ENCODE assay signal across 8 cellular contexts in the genomic region with DNA sequence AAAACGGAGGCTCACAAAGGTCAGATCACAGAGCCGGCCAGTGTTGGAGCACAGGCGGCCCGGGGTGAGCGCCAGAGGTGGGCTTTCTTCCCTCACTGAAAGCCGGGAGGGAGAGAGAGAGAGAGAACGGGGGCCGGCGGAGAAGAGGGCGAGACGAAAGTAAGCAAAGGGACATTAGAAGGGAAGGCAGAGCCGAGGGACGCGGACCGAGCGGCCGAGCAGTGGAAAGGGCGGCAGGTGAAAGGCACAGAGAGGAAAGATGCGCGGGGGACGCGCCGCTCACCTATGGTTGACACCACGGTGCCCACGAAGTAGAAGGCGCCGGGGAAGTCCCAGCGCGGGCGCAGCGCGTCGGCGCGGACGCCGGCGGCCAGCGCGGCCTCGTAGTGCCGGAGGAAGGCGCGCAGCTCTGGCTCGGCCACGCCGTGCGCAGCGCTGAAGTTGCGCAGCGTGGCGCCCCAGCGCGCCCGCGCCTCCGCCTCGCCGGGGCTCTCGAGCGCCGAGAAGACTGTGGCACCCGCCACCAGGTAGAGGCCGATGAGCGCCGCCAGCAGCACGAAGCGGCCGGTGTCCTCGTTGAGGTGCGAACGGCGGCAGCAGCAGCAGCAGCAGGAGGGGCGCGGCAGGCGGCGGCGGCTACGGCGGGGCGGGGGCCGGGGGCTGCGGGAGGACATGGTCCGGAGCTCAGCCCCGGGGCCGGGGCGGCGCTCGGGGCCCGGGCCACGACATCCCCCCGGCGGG. TPM values are rescaled to one million over a fixed set of nuclear protein-coding genes. Genes with fewer than 3 reads are reported as not detected.
DNase-seq lines count a peak whose midpoint lies in the region; ATAC-seq and TF ChIP-seq lines count a peak whose summit lies in the region.

No MANE protein-coding gene starts in this region.

- H3K27me3 ChIP-seq in CD4-positive, alpha-beta T cell (ENCODE audit: control insufficient read depth, insufficient read depth, low read length): peaks cover 51% of the 10 kb centered on the region
- H3K27me3 ChIP-seq in ovary: no peaks in the 10 kb centered on the region

- H3K36me3 Mint-ChIP-seq in CD4-positive, alpha-beta T cell (ENCODE audit: low read depth): no peaks in the 10 kb centered on the region
- no peaks in the 10 kb centered on the region for H3K36me3 Mint-ChIP-seq in activated CD8-positive, alpha-beta T cell treated with anti-CD3 and anti-CD28 coated beads, Interleukin-2, amount 10 ng/mL, durations not matched to agents 7 days and 5 days (ENCODE audit: low read depth)
- peaks cover 0 to 3% (median 0%) of the 10 kb centered on the region in 3 donors for H3K36me3 Mint-ChIP-seq in immature natural killer cell

- POLR2A ChIA-PET in CD4-positive, alpha-beta T cell (lab: Charles Lee): no interaction called here
- POLR2A ChIA-PET in activated CD8-positive, alpha-beta T cell treated with anti-CD3 and anti-CD28 coated beads, Interleukin-2, amount 10 ng/mL, durations not matched to agents 7 days and 5 days (lab: Charles Lee): no interaction called here

- H3K36me3 ChIP-seq in urinary bladder (ENCODE audit: insufficient read depth) (no peaks in the 10 kb centered on the region), ovary (no peaks in the 10 kb centered on the region)

- H3K27ac Mint-ChIP-seq in CD4-positive, alpha-beta T cell: no peak overlapping the region
- H3K27ac Mint-ChIP-seq in activated CD8-positive, alpha-beta T cell treated with anti-CD3 and anti-CD28 coated beads, Interleukin-2, amount 10 ng/mL, durations not matched to agents 7 days and 5 days: no peak overlapping the region
- no peak overlapping the region for H3K27ac Mint-ChIP-seq in immature natural killer cell

- H3K27me3 Mint-ChIP-seq in CD4-positive, alpha-beta T cell: peaks cover 80% of the 10 kb centered on the region
- H3K27me3 Mint-ChIP-seq in activated CD8-positive, alpha-beta T cell treated with anti-CD3 and anti-CD28 coated beads, Interleukin-2, amount 10 ng/mL, durations not matched to agents 7 days and 5 days (ENCODE audit: low read depth): peaks cover 64% of the 10 kb centered on the region
- H3K27me3 Mint-ChIP-seq in immature natural killer cell (ENCODE audit: low read depth in 3 of 3): peaks cover 14 to 36% (median 28%) of the 10 kb centered on the region in 3 donors

- CTCF ChIA-PET in CD4-positive, alpha-beta T cell (lab: Charles Lee): no interaction called here
- CTCF ChIA-PET in activated CD8-positive, alpha-beta T cell treated with anti-CD3 and anti-CD28 coated beads, Interleukin-2, amount 10 ng/mL, durations not matched to agents 7 days and 5 days (lab: Charles Lee): no interaction called here

- peak overlapping the region; percentile 1 for H3K4me3 ChIP-seq in urinary bladder (ENCODE audit: low read depth, low read length)
- H3K4me3 ChIP-seq in ovary: no peak overlapping the region

- no peak for ATAC-seq in CD4-positive, alpha-beta T cell (ENCODE audit: poor library complexity)
- peak; percentile 43 for ATAC-seq in GM21723 (IDR thresholded peaks at IDR 0.05; ENCODE audit: unreplicated experiment)
- peak; percentile 43 for ATAC-seq in activated CD8-positive, alpha-beta T cell treated with anti-CD3 and anti-CD28 coated beads, Interleukin-2, amount 10 ng/mL, durations not matched to agents 7 days and 5 days
- no peak for ATAC-seq in HG03135 (IDR thresholded peaks at IDR 0.05; ENCODE audit: unreplicated experiment)

- peaks cover 13% of the 10 kb centered on the region for H3K4me1 Mint-ChIP-seq in CD4-positive, alpha-beta T cell (ENCODE audit: low read depth)
- H3K4me1 Mint-ChIP-seq in activated CD8-positive, alpha-beta T cell treated with anti-CD3 and anti-CD28 coated beads, Interleukin-2, amount 10 ng/mL, durations not matched to agents 7 days and 5 days (ENCODE audit: low read depth): peaks cover 15% of the 10 kb centered on the region
- H3K4me1 Mint-ChIP-seq in immature natural killer cell: peaks cover 9 to 14% of the 10 kb centered on the region in 2 donors

- no peak overlapping the region for H3K27ac ChIP-seq in CD4-positive, alpha-beta T cell (ENCODE audit: low read depth, low read length)
- no peak overlapping the region for H3K27ac ChIP-seq in urinary bladder (ENCODE audit: low read depth)
- no peak overlapping the region for H3K27ac ChIP-seq in ovary

- H3K4me1 ChIP-seq in urinary bladder (ENCODE audit: insufficient read depth) (peaks cover 4% of the 10 kb centered on the region), ovary (ENCODE audit: insufficient read depth) (peaks cover 15% of the 10 kb centered on the region)

- H3K9me3 ChIP-seq in CD4-positive, alpha-beta T cell (ENCODE audit: control insufficient read depth, low read length): no peaks in the 10 kb centered on the region
- H3K9me3 ChIP-seq in ovary: no peaks in the 10 kb centered on the region

- peaks cover 4% of the 10 kb centered on the region for H3K9me3 Mint-ChIP-seq in CD4-positive, alpha-beta T cell
- H3K9me3 Mint-ChIP-seq in activated CD8-positive, alpha-beta T cell treated with anti-CD3 and anti-CD28 coated beads, Interleukin-2, amount 10 ng/mL, durations not matched to agents 7 days and 5 days (ENCODE audit: insufficient read depth): no peaks in the 10 kb centered on the region
- H3K9me3 Mint-ChIP-seq in immature natural killer cell: peaks cover 0 to 7% (median 1%) of the 10 kb centered on the region in 6 donors

- under 1% methylated on average over 93 of the region's 93 CpGs for WGBS in urinary bladder
- WGBS in ovary, 3 donors: 0 to 2% (median 0%) methylated on average over 29 to 93 of the region's 93 CpGs

- TF ChIP-seq POLR2A in ovary (IDR thresholded peaks at IDR 0.05): no peak

- no peak for DNase-seq in CD4-positive, alpha-beta T cell
- no peak for DNase-seq in activated CD8-positive, alpha-beta T cell treated with anti-CD3 and anti-CD28 coated beads, Interleukin-2, amount 10 ng/mL, durations not matched to agents 7 days and 5 days
- DNase-seq in immature natural killer cell (no peak), MV-4-11 (lab: John Stamatoyannopoulos, UW) (no peak), ovary (no peak)

- intact Hi-C loops in CD4-positive, alpha-beta T cell (cut with DNase I, micrococcal nuclease): no loop called here
- intact Hi-C loops in ovary (cut with DNase I): no loop called here

- H3K4me3 Mint-ChIP-seq in CD4-positive, alpha-beta T cell: peak overlapping the region; percentile 35
- H3K4me3 Mint-ChIP-seq in activated CD8-positive, alpha-beta T cell treated with anti-CD3 and anti-CD28 coated beads, Interleukin-2, amount 10 ng/mL, durations not matched to agents 7 days and 5 days: peak overlapping the region; percentile 53
- peak overlapping the region; percentile 40 to 67 (median 57) for H3K4me3 Mint-ChIP-seq in immature natural killer cell

- TF ChIP-seq CTCF in CD4-positive, alpha-beta T cell (IDR thresholded peaks at IDR 0.05): no peak
- TF ChIP-seq CTCF in ovary (IDR thresholded peaks at IDR 0.05): no peak

- TF ChIP-seq EP300 in ovary (IDR thresholded peaks at IDR 0.05): no peak

RNA-seq across cellular contexts. Expression of gene KCNK12, which starts 1.0 kb away (rescaled TPM):
- total RNA-seq in CD4-positive, alpha-beta T cell: under 1 TPM; 0.11 to 0.20 TPM
- under 1 TPM; 0.16 to 0.31 TPM for total RNA-seq in activated CD8-positive, alpha-beta T cell treated with anti-CD3 and anti-CD28 coated beads, Interleukin-2, amount 10 ng/mL, durations not matched to agents 7 days and 5 days
- under 1 TPM; 0.39 to 0.58 (median 0.50) TPM for polyA plus RNA-seq in immature natural killer cell
- 0.11 TPM for total RNA-seq in urinary bladder
- polyA plus RNA-seq in urinary bladder: 0.03 TPM
- under 1 TPM in 3 of 7 donors, not detected in 4; 0.10 to 0.36 (median 0.17) TPM for total RNA-seq in ovary
- under 1 TPM; 0.02 to 0.07 TPM for polyA plus RNA-seq in ovary

Comparison
In these comparisons a context has a peak if more than half of its experiments do, and no peak if none do; other contexts are left out.
1. ATAC-seq: peak in GM21723 (single experiment) and activated CD8-positive, alpha-beta T cell treated with anti-CD3 and anti-CD28 coated beads, Interleukin-2, amount 10 ng/mL, durations not matched to agents 7 days and 5 days (single experiment); none in CD4-positive, alpha-beta T cell (single experiment) and HG03135 (single experiment).
2. Peak in every context shown above with its lines, with median percentiles within 50 percentile points of each other: H3K4me3 Mint-ChIP-seq.